Comparison of ENCODE assay signal across 29 cellular contexts in genomic region chr5:30930736-30931135, GRCh38.
"Had no signal": no experiment of that assay in that cellular context is flagged by ENCODE, and none has a peak within 500 bp of the region (broad histone marks: within the 10 kb centered on the region; RNA-seq: fewer than 3 reads in every experiment).

No MANE protein-coding gene starts in this region.

- H3K9ac ChIP-seq: parathyroid adenoma had no signal

- H3K27me3 ChIP-seq: esophagus muscularis mucosa, neutrophil, stomach, tibial artery, upper lobe of right lung had no signal

- H3K9me3 Mint-ChIP-seq: mesothelial cell of epicardium, nephron progenitor cell had no signal

- H3K4me1 Mint-ChIP-seq: activated CD4-positive, alpha-beta T cell treated with anti-CD3 and anti-CD28 coated beads for 36 hours; activated CD8-positive, alpha-beta memory T cell treated with anti-CD3 and anti-CD28 coated beads, Interleukin-2, amount 10 ng/mL, durations not matched to agents 7 days and 5 days; central memory CD8-positive, alpha-beta T cell; mesothelial cell of epicardium; naive B cell; stimulated activated naive B cell treated with anti-CD40 and anti-IgM and Interleukin-4, amounts not matched to agents 10 μg/mL and 1 μg/mL and 100 μg/mL, for 72 hours had no signal

- H3K27ac ChIP-seq: esophagus muscularis mucosa, neutrophil, parathyroid adenoma, psoas muscle, stomach, tibial artery, upper lobe of right lung had no signal

- ATAC-seq: activated CD4-positive, alpha-beta T cell treated with anti-CD3 and anti-CD28 coated beads for 36 hours; activated CD8-positive, alpha-beta memory T cell treated with anti-CD3 and anti-CD28 coated beads, Interleukin-2, amount 10 ng/mL, durations not matched to agents 7 days and 5 days; activated CD8-positive, alpha-beta T cell treated with anti-CD3 and anti-CD28 coated beads, Interleukin-2, amount 10 ng/mL, durations not matched to agents 7 days and 5 days; activated naive CD4-positive, alpha-beta T cell treated with anti-CD3 and anti-CD28 coated beads, Interleukin-2, amount 50 U/mL, for 72 hours; activated T-cell treated with anti-CD3 and anti-CD28 coated beads, Interleukin-2, amount 50 U/mL, for 72 hours; left colon; psoas muscle; stimulated activated naive B cell treated with anti-CD40 and anti-IgM and Interleukin-4, amounts not matched to agents 10 μg/mL and 1 μg/mL and 100 μg/mL, for 72 hours; upper lobe of right lung had no signal

- H3K4me1 ChIP-seq: esophagus muscularis mucosa, parathyroid adenoma, psoas muscle, stomach, tibial artery, upper lobe of right lung had no signal

- H3K27me3 Mint-ChIP-seq: activated CD4-positive, alpha-beta T cell treated with anti-CD3 and anti-CD28 coated beads for 36 hours; activated CD8-positive, alpha-beta memory T cell treated with anti-CD3 and anti-CD28 coated beads, Interleukin-2, amount 10 ng/mL, durations not matched to agents 7 days and 5 days; central memory CD8-positive, alpha-beta T cell; naive B cell; stimulated activated naive B cell treated with anti-CD40 and anti-IgM and Interleukin-4, amounts not matched to agents 10 μg/mL and 1 μg/mL and 100 μg/mL, for 72 hours had no signal

- DNase-seq: activated CD4-positive, alpha-beta T cell treated with anti-CD3 and anti-CD28 coated beads for 36 hours; activated CD4-positive, CD25-positive, alpha-beta regulatory T cell; activated CD8-positive, alpha-beta memory T cell treated with anti-CD3 and anti-CD28 coated beads, Interleukin-2, amount 10 ng/mL, durations not matched to agents 7 days and 5 days; activated CD8-positive, alpha-beta T cell treated with anti-CD3 and anti-CD28 coated beads, Interleukin-2, amount 10 ng/mL, durations not matched to agents 7 days and 5 days; activated naive CD4-positive, alpha-beta T cell; activated T-cell treated with anti-CD3 and anti-CD28 coated beads, Interleukin-2, amount 50 U/mL, for 72 hours; aorta; dermis blood vessel endothelial cell; effector CD4-positive, alpha-beta T cell; foreskin melanocyte; islet precursor cell; left colon; mammary epithelial cell; naive B cell; nephron progenitor cell; psoas muscle; stimulated activated CD4-positive, alpha-beta T cell treated with anti-CD3 and anti-CD28 coated beads, Interleukin-15, amount 100 ng/mL, for 24 hours; stimulated activated CD4-positive, alpha-beta T cell treated with anti-CD3 and anti-CD28 coated beads, Interleukin-2, amount 100 ng/mL, for 24 hours; stimulated activated naive B cell treated with anti-CD40 and anti-IgM and Interleukin-4, amounts not matched to agents 10 μg/mL and 1 μg/mL and 100 μg/mL, for 72 hours; stomach; tibial artery; upper lobe of right lung had no signal

- H2AFZ ChIP-seq: parathyroid adenoma had no signal

- H3K4me3 Mint-ChIP-seq: activated CD4-positive, alpha-beta T cell treated with anti-CD3 and anti-CD28 coated beads for 36 hours; activated CD8-positive, alpha-beta memory T cell treated with anti-CD3 and anti-CD28 coated beads, Interleukin-2, amount 10 ng/mL, durations not matched to agents 7 days and 5 days; activated CD8-positive, alpha-beta T cell treated with anti-CD3 and anti-CD28 coated beads, Interleukin-2, amount 10 ng/mL, durations not matched to agents 7 days and 5 days; activated T-cell treated with anti-CD3 and anti-CD28 coated beads, Interleukin-2, amount 50 U/mL, for 72 hours; central memory CD8-positive, alpha-beta T cell; mesothelial cell of epicardium; naive B cell; nephron progenitor cell; stimulated activated naive B cell treated with anti-CD40 and anti-IgM and Interleukin-4, amounts not matched to agents 10 μg/mL and 1 μg/mL and 100 μg/mL, for 72 hours had no signal

- H3K4me2 ChIP-seq: smooth muscle cell had no signal

- H3K36me3 Mint-ChIP-seq: activated CD8-positive, alpha-beta memory T cell treated with anti-CD3 and anti-CD28 coated beads, Interleukin-2, amount 10 ng/mL, durations not matched to agents 7 days and 5 days; mesothelial cell of epicardium; naive B cell; stimulated activated naive B cell treated with anti-CD40 and anti-IgM and Interleukin-4, amounts not matched to agents 10 μg/mL and 1 μg/mL and 100 μg/mL, for 72 hours had no signal

- H3K27ac Mint-ChIP-seq: activated CD4-positive, alpha-beta T cell treated with anti-CD3 and anti-CD28 coated beads for 36 hours; activated CD8-positive, alpha-beta memory T cell treated with anti-CD3 and anti-CD28 coated beads, Interleukin-2, amount 10 ng/mL, durations not matched to agents 7 days and 5 days; activated CD8-positive, alpha-beta T cell treated with anti-CD3 and anti-CD28 coated beads, Interleukin-2, amount 10 ng/mL, durations not matched to agents 7 days and 5 days; activated T-cell treated with anti-CD3 and anti-CD28 coated beads, Interleukin-2, amount 50 U/mL, for 72 hours; mesothelial cell of epicardium; naive B cell; nephron progenitor cell; stimulated activated naive B cell treated with anti-CD40 and anti-IgM and Interleukin-4, amounts not matched to agents 10 μg/mL and 1 μg/mL and 100 μg/mL, for 72 hours had no signal

- H3K4me3 ChIP-seq: esophagus muscularis mucosa, psoas muscle, smooth muscle cell, stomach, tibial artery, upper lobe of right lung had no signal

- H3K9me3 ChIP-seq: esophagus muscularis mucosa, neutrophil, psoas muscle, stomach, tibial artery, upper lobe of right lung had no signal

- H3K36me3 ChIP-seq: esophagus muscularis mucosa, neutrophil, stomach, tibial artery, upper lobe of right lung had no signal
